ENCODE assay signal across 9 cellular contexts in the genomic region with DNA sequence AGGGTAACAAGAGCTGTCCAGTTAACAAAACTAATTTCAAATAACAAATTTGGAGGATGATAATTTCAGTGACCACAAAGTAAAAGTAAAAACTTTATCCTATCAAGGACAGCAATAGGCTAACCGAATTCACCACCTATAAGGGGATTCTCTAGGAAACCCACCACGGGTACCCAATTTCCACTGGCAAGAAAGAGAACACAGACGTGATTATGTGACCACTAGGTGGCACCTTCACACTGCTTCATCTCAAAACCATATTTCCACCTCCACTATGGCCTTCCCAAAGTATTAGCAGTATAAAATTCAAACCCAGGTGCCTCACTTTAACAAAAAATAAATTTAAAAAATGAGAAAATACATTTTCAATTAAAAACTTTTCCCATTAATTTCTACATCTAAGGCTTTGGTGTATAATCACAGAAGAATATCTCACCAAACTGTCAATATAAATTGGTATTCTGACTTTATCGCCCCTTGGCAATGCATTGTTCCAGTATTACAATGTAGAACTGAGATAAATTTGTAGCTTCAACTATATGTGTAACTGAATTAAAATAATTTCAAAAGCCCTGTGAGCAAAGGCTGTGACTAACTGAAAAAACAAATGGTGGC.
A peak's percentile ranks its signal among the peaks of the same experiment; 100 is the strongest.
DNase-seq lines count a peak whose midpoint lies in the region; ATAC-seq and TF ChIP-seq lines count a peak whose summit lies in the region.
"Had no signal": no experiment of that assay in that cellular context is flagged by ENCODE, and none has a peak within 500 bp of the region (broad histone marks: within the 10 kb centered on the region; RNA-seq: fewer than 3 reads in every experiment).

No MANE protein-coding gene starts in this region.

- TF ChIP-seq CTCF in glutamatergic neuron (IDR thresholded peaks at IDR 0.05; ENCODE audit: partially characterized antibody, unreplicated experiment), result peak; percentile 86

- H3K36me3 ChIP-seq in CD8-positive, alpha-beta memory T cell (ENCODE audit: insufficient read depth, low read length), result no peaks in the 10 kb centered on the region
- H3K36me3 ChIP-seq: SJSA1 had no signal

- H3K27me3 Mint-ChIP-seq in CD8-positive, alpha-beta memory T cell, result no peaks in the 10 kb centered on the region
- peaks cover 5% of the 10 kb centered on the region for H3K27me3 Mint-ChIP-seq in activated CD4-positive, alpha-beta memory T cell treated with anti-CD3 and anti-CD28 coated beads, Interleukin-2, amount 10 ng/mL, durations not matched to agents 7 days and 5 days
- H3K27me3 Mint-ChIP-seq in glutamatergic neuron (ENCODE audit: unreplicated experiment), result no peaks in the 10 kb centered on the region
- H3K27me3 Mint-ChIP-seq in activated T-helper 2 cell treated with anti-CD3 and anti-CD28 coated beads, Interferon-gamma antibody, Interleukin-2, Interleukin-4, amounts not matched to agents 10 μg/mL and 5 μg/mL and 100 μg/mL, durations not matched to agents 14 hours and 24 hours and 36 hours (ENCODE audit: low read depth), result peaks cover 12% of the 10 kb centered on the region

- CTCF ChIA-PET in CD8-positive, alpha-beta memory T cell (lab: Charles Lee), result interaction anchor here (0.6 to 2.7 kb wide), 24 partner anchors 10 to 189 kb away, joined by 3 to 15 read pairs (median 4); no protein-coding TSS in a partner anchor
- CTCF ChIA-PET in activated CD4-positive, alpha-beta memory T cell treated with anti-CD3 and anti-CD28 coated beads, Interleukin-2, amount 10 ng/mL, durations not matched to agents 7 days and 5 days (lab: Charles Lee), result interaction anchor here (0.6 to 4.8 kb wide), 26 partner anchors 9 to 188 kb away, joined by 3 to 65 read pairs (median 4); a partner anchor contains a TSS

- no peak overlapping the region for H3K4me3 Mint-ChIP-seq in CD8-positive, alpha-beta memory T cell
- H3K4me3 Mint-ChIP-seq in activated CD4-positive, alpha-beta memory T cell treated with anti-CD3 and anti-CD28 coated beads, Interleukin-2, amount 10 ng/mL, durations not matched to agents 7 days and 5 days, result no peak overlapping the region
- H3K4me3 Mint-ChIP-seq in glutamatergic neuron (ENCODE audit: unreplicated experiment), result no peak overlapping the region
- no peak overlapping the region for H3K4me3 Mint-ChIP-seq in activated T-helper 2 cell treated with anti-CD3 and anti-CD28 coated beads, Interferon-gamma antibody, Interleukin-2, Interleukin-4, amounts not matched to agents 10 μg/mL and 5 μg/mL and 100 μg/mL, durations not matched to agents 14 hours and 24 hours and 36 hours (ENCODE audit: low read depth)

- H3K4me1 ChIP-seq in CD8-positive, alpha-beta memory T cell (ENCODE audit: insufficient read depth, low read length), result no peaks in the 10 kb centered on the region

- H3K27me3 ChIP-seq in CD8-positive, alpha-beta memory T cell (ENCODE audit: insufficient read depth, low read length, poor library complexity, severe bottlenecking), result no peaks in the 10 kb centered on the region
- H3K27me3 ChIP-seq: SJSA1 had no signal

- H3K4me3 ChIP-seq in CD8-positive, alpha-beta memory T cell (ENCODE audit: low read length), result no peak overlapping the region
- H3K4me3 ChIP-seq: SJSA1 had no signal

- H3K36me3 Mint-ChIP-seq in CD8-positive, alpha-beta memory T cell, result peaks cover 0 to 1% (median 0%) of the 10 kb centered on the region in 3 donors
- H3K36me3 Mint-ChIP-seq in activated CD4-positive, alpha-beta memory T cell treated with anti-CD3 and anti-CD28 coated beads, Interleukin-2, amount 10 ng/mL, durations not matched to agents 7 days and 5 days (ENCODE audit: low read depth), result no peaks in the 10 kb centered on the region
- no peaks in the 10 kb centered on the region for H3K36me3 Mint-ChIP-seq in glutamatergic neuron (ENCODE audit: unreplicated experiment)
- H3K36me3 Mint-ChIP-seq in activated T-helper 2 cell treated with anti-CD3 and anti-CD28 coated beads, Interferon-gamma antibody, Interleukin-2, Interleukin-4, amounts not matched to agents 10 μg/mL and 5 μg/mL and 100 μg/mL, durations not matched to agents 14 hours and 24 hours and 36 hours (ENCODE audit: low read depth), result no peaks in the 10 kb centered on the region

- no peaks in the 10 kb centered on the region for H3K9me3 ChIP-seq in CD8-positive, alpha-beta memory T cell (ENCODE audit: low read length)
- H3K9me3 ChIP-seq: SJSA1 had no signal

- peak; percentile 59 for ATAC-seq in GM21576 (IDR thresholded peaks at IDR 0.05; ENCODE audit: unreplicated experiment)
- no peak for ATAC-seq in HG02678 (IDR thresholded peaks at IDR 0.05; ENCODE audit: unreplicated experiment)

- peaks cover 9 to 22% (median 17%) of the 10 kb centered on the region in 3 donors for H3K4me1 Mint-ChIP-seq in CD8-positive, alpha-beta memory T cell
- peaks cover 4% of the 10 kb centered on the region for H3K4me1 Mint-ChIP-seq in activated CD4-positive, alpha-beta memory T cell treated with anti-CD3 and anti-CD28 coated beads, Interleukin-2, amount 10 ng/mL, durations not matched to agents 7 days and 5 days
- H3K4me1 Mint-ChIP-seq in glutamatergic neuron (ENCODE audit: low read depth, unreplicated experiment), result peaks cover 2% of the 10 kb centered on the region
- peaks cover 7% of the 10 kb centered on the region for H3K4me1 Mint-ChIP-seq in activated T-helper 2 cell treated with anti-CD3 and anti-CD28 coated beads, Interferon-gamma antibody, Interleukin-2, Interleukin-4, amounts not matched to agents 10 μg/mL and 5 μg/mL and 100 μg/mL, durations not matched to agents 14 hours and 24 hours and 36 hours (ENCODE audit: low read depth)

- no peak overlapping the region for H3K27ac ChIP-seq in CD8-positive, alpha-beta memory T cell (ENCODE audit: low read depth, low read length)
- H3K27ac ChIP-seq: SJSA1 had no signal

- intact Hi-C loops in activated T-helper 2 cell treated with anti-CD3 and anti-CD28 coated beads, Interferon-gamma antibody, Interleukin-2, Interleukin-4, amounts not matched to agents 10 μg/mL and 5 μg/mL and 100 μg/mL, durations not matched to agents 14 hours and 24 hours and 36 hours (cut with micrococcal nuclease), result loop anchor here (1.0 to 5.0 kb wide), 3 partner anchors 71 to 191 kb away; a partner anchor contains a TSS

- H3K27ac Mint-ChIP-seq in CD8-positive, alpha-beta memory T cell, result peak overlapping the region in 3 of 8 donors; percentile 24 to 58 (median 34)
- H3K27ac Mint-ChIP-seq in activated CD4-positive, alpha-beta memory T cell treated with anti-CD3 and anti-CD28 coated beads, Interleukin-2, amount 10 ng/mL, durations not matched to agents 7 days and 5 days, result no peak overlapping the region
- H3K27ac Mint-ChIP-seq in glutamatergic neuron (ENCODE audit: unreplicated experiment), result no peak overlapping the region
- H3K27ac Mint-ChIP-seq in activated T-helper 2 cell treated with anti-CD3 and anti-CD28 coated beads, Interferon-gamma antibody, Interleukin-2, Interleukin-4, amounts not matched to agents 10 μg/mL and 5 μg/mL and 100 μg/mL, durations not matched to agents 14 hours and 24 hours and 36 hours, result no peak overlapping the region

- peak in 3 of 5 donors; percentile 5 to 26 (median 25) for DNase-seq in CD8-positive, alpha-beta memory T cell
- DNase-seq in NCI-H460 (ENCODE audit: extremely low read depth, low read depth) (peak; percentile 46), glutamatergic neuron (peak; percentile 28), renal cortical epithelial cell (ENCODE audit: low read depth) (peak; percentile 56)
- DNase-seq in activated CD4-positive, alpha-beta memory T cell treated with anti-CD3 and anti-CD28 coated beads, Interleukin-2, amount 10 ng/mL, durations not matched to agents 7 days and 5 days, result peak; percentile 33
- DNase-seq in activated T-helper 2 cell treated with anti-CD3 and anti-CD28 coated beads, Interferon-gamma antibody, Interleukin-2, Interleukin-4, amounts not matched to agents 10 μg/mL and 5 μg/mL and 100 μg/mL, durations not matched to agents 14 hours and 24 hours and 36 hours (ENCODE audit: low spot score), result no peak

- H3K9me3 Mint-ChIP-seq in CD8-positive, alpha-beta memory T cell, result no peaks in the 10 kb centered on the region
- no peaks in the 10 kb centered on the region for H3K9me3 Mint-ChIP-seq in activated CD4-positive, alpha-beta memory T cell treated with anti-CD3 and anti-CD28 coated beads, Interleukin-2, amount 10 ng/mL, durations not matched to agents 7 days and 5 days
- H3K9me3 Mint-ChIP-seq in glutamatergic neuron (ENCODE audit: unreplicated experiment), result no peaks in the 10 kb centered on the region
- H3K9me3 Mint-ChIP-seq in activated T-helper 2 cell treated with anti-CD3 and anti-CD28 coated beads, Interferon-gamma antibody, Interleukin-2, Interleukin-4, amounts not matched to agents 10 μg/mL and 5 μg/mL and 100 μg/mL, durations not matched to agents 14 hours and 24 hours and 36 hours, result no peaks in the 10 kb centered on the region

- POLR2A ChIA-PET in CD8-positive, alpha-beta memory T cell (lab: Charles Lee), result interaction anchor here (0.7 to 1.5 kb wide), 3 partner anchors 57 to 63 kb away, joined by 3 to 8 read pairs (median 3); no protein-coding TSS in a partner anchor
- POLR2A ChIA-PET in activated CD4-positive, alpha-beta memory T cell treated with anti-CD3 and anti-CD28 coated beads, Interleukin-2, amount 10 ng/mL, durations not matched to agents 7 days and 5 days (lab: Charles Lee), result interaction anchor here (0.8 to 1.0 kb wide), 3 partner anchors 61 to 71 kb away, joined by 3 to 4 read pairs (median 3); no protein-coding TSS in a partner anchor
